12 cellular contexts compared by ENCODE assay signal in the genomic region with DNA sequence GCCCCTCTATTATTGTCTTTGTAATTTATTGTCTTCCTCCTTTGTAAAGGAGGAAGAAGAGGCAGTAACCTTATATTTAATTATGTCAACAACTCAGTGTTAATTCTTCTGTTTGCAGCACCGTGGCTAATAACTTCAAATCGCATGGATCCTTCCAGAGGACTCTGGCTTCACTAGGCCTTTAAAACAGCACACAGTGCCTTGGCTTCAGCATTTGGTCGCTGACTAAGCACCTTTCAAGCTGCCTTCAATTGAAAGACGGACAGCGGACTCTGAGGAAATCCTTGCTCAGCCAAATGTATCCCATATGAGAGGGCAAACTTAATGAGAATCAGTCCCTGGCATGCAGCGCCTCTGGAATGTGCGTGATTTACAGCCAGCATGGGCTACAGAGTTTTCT.
DNase-seq lines count a peak whose midpoint lies in the region; ATAC-seq and TF ChIP-seq lines count a peak whose summit lies in the region.
"Had no signal": no experiment of that assay in that cellular context is flagged by ENCODE, and none has a peak within 500 bp of the region (broad histone marks: within the 10 kb centered on the region; RNA-seq: fewer than 3 reads in every experiment).

No MANE protein-coding gene starts in this region.

- no peak for TF ChIP-seq CTCF in AG09309 (IDR thresholded peaks at IDR 0.05; ENCODE audit: control insufficient read depth, insufficient read depth, low read depth, low read length, missing control alignments)
- no peak for TF ChIP-seq CTCF in nephron progenitor cell (IDR thresholded peaks at IDR 0.05)
- no peak for TF ChIP-seq CTCF in OCI-LY7 (conservative IDR thresholded peaks at IDR 0.05; ENCODE audit: low read length)
- no peak for TF ChIP-seq CTCF in mammary epithelial cell (conservative IDR thresholded peaks at IDR 0.05 in 1 of 2, IDR thresholded peaks at IDR 0.05 in 1 of 2; ENCODE audit: extremely low read depth in 1 of 2, insufficient read depth in 1 of 2, low read depth in 1 of 2, low read length in 2 of 2)

- in situ Hi-C loops in mammary epithelial cell (cut with MboI; ENCODE audit: low sequenced_read_pairs in 2 of 2): no loop called here

- H3K27ac ChIP-seq in SK-N-MC: peak overlapping the region; percentile 72
- H3K27ac ChIP-seq in OCI-LY7 (ENCODE audit: low read depth, low read length, poor library complexity, severe bottlenecking): no peak overlapping the region
- no peak overlapping the region for H3K27ac ChIP-seq in mammary epithelial cell (ENCODE audit: insufficient read depth, low read depth, low read length)
- H3K27ac ChIP-seq: VCaP had no signal

- intact Hi-C loops in OCI-LY7 (cut with micrococcal nuclease; ENCODE audit: unreplicated experiment) (no loop called here), mammary epithelial cell (cut with micrococcal nuclease) (no loop called here)

- no peak overlapping the region for H3K4me3 Mint-ChIP-seq in nephron progenitor cell

- H3K4me2 ChIP-seq in OCI-LY7 (ENCODE audit: low read length) (no peak overlapping the region), mammary epithelial cell (ENCODE audit: insufficient read depth, low read depth, low read length) (no peak overlapping the region)

- H3K79me2 ChIP-seq in OCI-LY7 (ENCODE audit: insufficient read depth, low read depth, low read length) (no peaks in the 10 kb centered on the region), mammary epithelial cell (ENCODE audit: insufficient read depth, low read length) (no peaks in the 10 kb centered on the region)

- H3K9me3 ChIP-seq in SK-N-MC (ENCODE audit: low read depth, low read length): no peaks in the 10 kb centered on the region
- no peaks in the 10 kb centered on the region for H3K9me3 ChIP-seq in OCI-LY7 (ENCODE audit: low read length)
- no peaks in the 10 kb centered on the region for H3K9me3 ChIP-seq in mammary epithelial cell (replicated peaks; ENCODE audit: insufficient read depth, low read length)
- H3K9me3 ChIP-seq: tibial nerve had no signal

- H3K9ac ChIP-seq in SK-N-MC (ENCODE audit: insufficient read length): peak overlapping the region; percentile 39
- H3K9ac ChIP-seq in mammary epithelial cell (ENCODE audit: insufficient read depth, low read length): no peak overlapping the region

- ATAC-seq in GM19324 (IDR thresholded peaks at IDR 0.05; ENCODE audit: low FRiP score, unreplicated experiment): no peak
- ATAC-seq: Panc1 had no signal

- H3K4me3 ChIP-seq in AG09309 (ENCODE audit: control insufficient read depth, low read depth, low read length) (no peak overlapping the region), SK-N-MC (peak overlapping the region; percentile 44), OCI-LY7 (ENCODE audit: low read depth, low read length, poor library complexity, severe bottlenecking) (no peak overlapping the region), mammary epithelial cell (replicated peaks in 1 of 3; ENCODE audit: insufficient read depth in 1 of 3, low read depth in 2 of 3, low read length in 3 of 3) (no peak overlapping the region)
- H3K4me3 ChIP-seq: tibial nerve had no signal

- H3K9me2 ChIP-seq in OCI-LY7 (ENCODE audit: insufficient read depth, low read length): no peaks in the 10 kb centered on the region

- POLR2A ChIA-PET in OCI-LY7 (lab: Charles Lee): interaction anchor here (0.6 to 2.2 kb wide), 3 partner anchors 9 to 26 kb away, joined by 4 to 8 read pairs (median 4); no protein-coding TSS in a partner anchor

- no peak overlapping the region for H2AFZ ChIP-seq in OCI-LY7 (ENCODE audit: low read length)
- H2AFZ ChIP-seq in mammary epithelial cell (ENCODE audit: low read depth, low read length): no peak overlapping the region

- H3K36me3 ChIP-seq in SK-N-MC (ENCODE audit: insufficient read depth, low read length) (no peaks in the 10 kb centered on the region), OCI-LY7 (ENCODE audit: insufficient read depth, low read length) (no peaks in the 10 kb centered on the region), mammary epithelial cell (ENCODE audit: insufficient read depth, low read length) (no peaks in the 10 kb centered on the region)
- H3K36me3 ChIP-seq: tibial nerve had no signal

- H3K9me3 Mint-ChIP-seq in nephron progenitor cell: peaks cover 4% of the 10 kb centered on the region

- no peaks in the 10 kb centered on the region for H3K27me3 ChIP-seq in mammary epithelial cell (ENCODE audit: insufficient read depth, low read length)
- H3K27me3 ChIP-seq: tibial nerve had no signal

- CTCF ChIA-PET in OCI-LY7 (lab: Charles Lee; ENCODE audit: unreplicated experiment): interaction anchor here (1.1 kb wide), 1 partner anchor 14 kb away, joined by 3 read pairs; no protein-coding TSS in a partner anchor
- CTCF ChIA-PET in mammary epithelial cell (lab: Charles Lee; ENCODE audit: low non-redundant PET): no interaction called here

- BruUV-seq in OCI-LY7 (replicated peaks; lab: Mats Ljungman, UMichigan): no TSS peak
- BruUV-seq in mammary epithelial cell (replicated peaks; lab: Mats Ljungman, UMichigan): no TSS peak

- peak; percentile 82 for DNase-seq in AG09309 (ENCODE audit: low read depth)
- DNase-seq in SK-N-MC (ENCODE audit: low read depth, low spot score): peak; percentile 20
- peak; percentile 82 for DNase-seq in fibroblast of peridontal ligament (ENCODE audit: extremely low read depth)
- peak; percentile 50 for DNase-seq in nephron progenitor cell
- DNase-seq in activated CD4-positive, alpha-beta T cell treated with anti-CD3 and anti-CD28 coated beads, Interleukin-2, amount 50 U/mL, for 1 hour: no peak
- DNase-seq in OCI-LY7 (ENCODE audit: low spot score): no peak
- DNase-seq in mammary epithelial cell: no peak
- DNase-seq: NCI-H1694 treated with DMSO at 0.1 percent for 48 hours had no signal

- H4K20me1 ChIP-seq in OCI-LY7 (ENCODE audit: insufficient read depth, low read length) (no peaks in the 10 kb centered on the region), mammary epithelial cell (ENCODE audit: insufficient read depth, low read length) (no peaks in the 10 kb centered on the region)

- H3K27me3 Mint-ChIP-seq in nephron progenitor cell (ENCODE audit: low read depth, poor library complexity): peaks cover 5% of the 10 kb centered on the region

- H3K4me1 Mint-ChIP-seq in nephron progenitor cell: peaks cover 46% of the 10 kb centered on the region

- 93% methylated on average over 7 of the region's 7 CpGs for WGBS in mammary epithelial cell (ENCODE audit: low coverage, missing lambda C conversion rate)

- H3K4me1 ChIP-seq in OCI-LY7 (ENCODE audit: insufficient read depth, low read length, poor library complexity, severe bottlenecking) (peaks cover 19% of the 10 kb centered on the region), mammary epithelial cell (ENCODE audit: insufficient read depth, low read length) (no peaks in the 10 kb centered on the region)

- dilution Hi-C loops in mammary epithelial cell (cut with HindIII; ENCODE audit: low sequenced_read_pairs): no loop called here

- H3K36me3 Mint-ChIP-seq in nephron progenitor cell (ENCODE audit: low read depth): no peaks in the 10 kb centered on the region

- peak overlapping the region; percentile 66 for H3K27ac Mint-ChIP-seq in nephron progenitor cell

Comparison
In these comparisons a context has a peak if more than half of its experiments do, and no peak if none do; other contexts are left out.
1. DNase-seq: peak in AG09309 (single experiment), SK-N-MC (single experiment), fibroblast of peridontal ligament (single experiment) and nephron progenitor cell (single experiment); none in activated CD4-positive, alpha-beta T cell treated with anti-CD3 and anti-CD28 coated beads, Interleukin-2, amount 50 U/mL, for 1 hour (single experiment), OCI-LY7 (single experiment) and mammary epithelial cell (single experiment).